Comparison of ENCODE assay signal across 8 cellular contexts in the genomic region with DNA sequence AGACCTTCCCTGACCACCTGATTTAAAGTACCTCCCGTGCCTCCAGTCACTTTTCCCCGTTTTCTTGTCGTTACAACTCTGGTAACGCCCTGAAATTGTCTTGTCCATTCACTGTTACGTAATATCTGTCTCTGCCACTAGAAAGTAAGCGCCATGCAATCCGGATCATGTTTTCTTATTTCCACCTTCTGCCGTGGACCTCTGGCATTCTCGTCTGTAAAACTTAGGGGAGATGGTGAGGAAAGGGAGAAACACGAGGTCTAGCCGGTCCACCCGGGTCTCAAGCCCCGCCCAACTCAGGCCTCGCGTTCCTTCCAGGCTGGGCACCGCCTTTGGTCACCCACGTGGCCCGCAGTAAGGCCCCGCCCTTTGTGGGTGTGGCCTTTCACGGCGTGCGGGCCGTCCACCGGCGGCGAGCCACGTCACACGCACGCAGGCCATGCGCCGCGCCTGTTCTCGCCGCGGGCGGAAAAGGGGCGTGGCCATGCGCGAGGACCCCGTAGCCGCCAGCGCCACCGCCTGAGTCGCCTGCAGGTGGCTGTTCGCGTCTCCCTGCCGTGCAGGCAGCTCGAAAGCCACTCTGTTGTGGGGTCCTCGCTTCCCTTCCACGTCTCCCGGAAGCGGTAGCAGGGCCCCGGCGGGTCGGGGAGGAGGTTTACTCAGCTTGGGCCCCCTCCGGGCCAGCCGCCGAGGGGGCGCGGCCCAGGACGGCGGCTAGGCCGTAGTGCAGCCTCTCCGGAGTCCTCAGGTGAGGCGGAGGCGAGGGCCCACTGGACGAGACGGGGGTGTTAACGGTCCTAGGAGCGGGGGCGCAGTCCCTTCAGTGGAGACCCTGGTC. TPM values are rescaled to one million over a fixed set of nuclear protein-coding genes. Genes with fewer than 3 reads are reported as not detected.
DNase-seq lines count a peak whose midpoint lies in the region; ATAC-seq and TF ChIP-seq lines count a peak whose summit lies in the region.

A gene with protein sequence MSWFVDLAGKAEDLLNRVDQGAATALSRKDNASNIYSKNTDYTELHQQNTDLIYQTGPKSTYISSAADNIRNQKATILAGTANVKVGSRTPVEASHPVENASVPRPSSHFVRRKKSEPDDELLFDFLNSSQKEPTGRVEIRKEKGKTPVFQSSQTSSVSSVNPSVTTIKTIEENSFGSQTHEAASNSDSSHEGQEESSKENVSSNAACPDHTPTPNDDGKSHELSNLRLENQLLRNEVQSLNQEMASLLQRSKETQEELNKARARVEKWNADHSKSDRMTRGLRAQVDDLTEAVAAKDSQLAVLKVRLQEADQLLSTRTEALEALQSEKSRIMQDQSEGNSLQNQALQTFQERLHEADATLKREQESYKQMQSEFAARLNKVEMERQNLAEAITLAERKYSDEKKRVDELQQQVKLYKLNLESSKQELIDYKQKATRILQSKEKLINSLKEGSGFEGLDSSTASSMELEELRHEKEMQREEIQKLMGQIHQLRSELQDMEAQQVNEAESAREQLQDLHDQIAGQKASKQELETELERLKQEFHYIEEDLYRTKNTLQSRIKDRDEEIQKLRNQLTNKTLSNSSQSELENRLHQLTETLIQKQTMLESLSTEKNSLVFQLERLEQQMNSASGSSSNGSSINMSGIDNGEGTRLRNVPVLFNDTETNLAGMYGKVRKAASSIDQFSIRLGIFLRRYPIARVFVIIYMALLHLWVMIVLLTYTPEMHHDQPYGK (plus strand): TSS at position 597 of the 838 bp plus-strand sequence. CDS start 3,133 bp downstream, outside the sequence.

- H3K4me3 Mint-ChIP-seq in CD14-positive monocyte = peak within 1 kb of the TSS; percentile 94 to 98

- H3K4me1 Mint-ChIP-seq in CD14-positive monocyte = peaks cover 27% of the 10 kb centered on the region

- H3K27me3 ChIP-seq in left lung = no peaks in the 10 kb centered on the region

- intact Hi-C loops in CD14-positive monocyte (cut with micrococcal nuclease) (loop anchor here in 1 of 2 donors (10.0 kb wide), 1 partner anchor 669 kb away; the partner anchor contains the start of genes CPSF2 and NDUFB1), left lung (cut with DNase I) (no loop called here)

- H3K27me3 Mint-ChIP-seq in CD14-positive monocyte (ENCODE audit: low read depth in 3 of 3) = no peaks in the 10 kb centered on the region

- peak within 1 kb of the TSS; percentile 90 to 98 (median 97) for H3K27ac Mint-ChIP-seq in CD14-positive monocyte

- peak within 1 kb of the TSS; percentile 63 to 86 for H3K4me3 ChIP-seq in left lung

- DNase-seq in CD14-positive monocyte (ENCODE audit: low spot score) (peak; percentile 98), NCI-H82 (lab: John Stamatoyannopoulos, UW) (peak; percentile 99), dermis blood vessel endothelial cell (peak; percentile 99), left lung (peak; percentile 98 to 99)
- DNase-seq in activated CD4-positive, alpha-beta T cell treated with anti-CD3 and anti-CD28 coated beads, Interleukin-2, amount 50 U/mL, for 48 hours = peak; percentile 96 to 97
- DNase-seq in stimulated activated CD4-positive, alpha-beta T cell treated with anti-CD3 and anti-CD28 coated beads, Interleukin-2, amount 100 ng/mL, for 48 hours = peak; percentile 96 to 99

- peaks cover 0 to 19% of the 10 kb centered on the region in 2 donors for H3K36me3 ChIP-seq in left lung

- peak within 1 kb of the TSS; percentile 80 to 82 for H3K27ac ChIP-seq in left lung

- H3K4me1 ChIP-seq in left lung = peaks cover 17 to 27% of the 10 kb centered on the region in 2 donors

- ATAC-seq in GM19397 (IDR thresholded peaks at IDR 0.05; ENCODE audit: unreplicated experiment) (peak; percentile 98), HG03571 (IDR thresholded peaks at IDR 0.05; ENCODE audit: unreplicated experiment) (peak; percentile 96), left lung (peak; percentile 98)

- peaks cover 14 to 23% (median 20%) of the 10 kb centered on the region in 7 donors for H3K9me3 Mint-ChIP-seq in CD14-positive monocyte

- TF ChIP-seq CTCF in CD14-positive monocyte (IDR thresholded peaks at IDR 0.05) = no peak
- peak in 1 of 2 donors; percentile 50 for TF ChIP-seq CTCF in left lung (IDR thresholded peaks at IDR 0.05)

- peaks cover 0 to 15% of the 10 kb centered on the region in 2 donors for H3K9me3 ChIP-seq in left lung

- peaks cover 17 to 30% of the 10 kb centered on the region in 2 donors for H3K36me3 Mint-ChIP-seq in CD14-positive monocyte

RNA-seq across cellular contexts. Expression of the gene that starts here (rescaled TPM):
- polyA plus RNA-seq in CD14-positive monocyte = 10 to 100 TPM; 12.4 to 19.0 TPM
- 35.1 and 36.7 TPM in 2 replicates for total RNA-seq in dermis blood vessel endothelial cell
- total RNA-seq in left lung = 10 to 100 TPM; 35.7 to 38.7 TPM

Comparison
In these comparisons a context has a peak if more than half of its experiments do, and no peak if none do; other contexts are left out.
1. Peak in every context shown above with its lines: DNase-seq, ATAC-seq, H3K4me3 ChIP-seq and H3K27ac ChIP-seq.